Comparison of ENCODE assay signal across 8 cellular contexts in genomic region chr19:48506138-48506733, GRCh38. TPM values are rescaled to one million over a fixed set of nuclear protein-coding genes. Genes with fewer than 3 reads are reported as not detected.
DNase-seq lines count a peak whose midpoint lies in the region; ATAC-seq lines count a peak whose summit lies in the region.

No MANE protein-coding gene starts in this region.

- no peaks in the 10 kb centered on the region for H3K9me3 Mint-ChIP-seq in activated naive CD4-positive, alpha-beta T cell treated with anti-CD3 and anti-CD28 coated beads, Interleukin-2, amount 10 ng/mL, durations not matched to agents 7 days and 5 days
- H3K9me3 Mint-ChIP-seq in activated naive CD4-positive, alpha-beta T cell treated with anti-CD3 and anti-CD28 coated beads for 36 hours, result no peaks in the 10 kb centered on the region
- no peaks in the 10 kb centered on the region for H3K9me3 Mint-ChIP-seq in memory B cell

- intact Hi-C loops in activated naive CD4-positive, alpha-beta T cell treated with anti-CD3 and anti-CD28 coated beads for 36 hours (cut with micrococcal nuclease), result loop anchor here (1.0 to 5.0 kb wide), 3 partner anchors 78 to 331 kb away; partner anchors contain the start of gene HSD17B14

- peak; percentile 37 for DNase-seq in activated naive CD4-positive, alpha-beta T cell treated with anti-CD3 and anti-CD28 coated beads, Interleukin-2, amount 10 ng/mL, durations not matched to agents 7 days and 5 days
- DNase-seq in activated naive CD4-positive, alpha-beta T cell treated with anti-CD3 and anti-CD28 coated beads for 36 hours, result no peak
- DNase-seq in NCI-H146 treated with DMSO at 0.1 percent for 48 hours (lab: John Stamatoyannopoulos, UW; ENCODE audit: unreplicated experiment) (peak; percentile 27), amniotic epithelial cell (ENCODE audit: low read depth) (peak; percentile 53), memory B cell (ENCODE audit: low spot score in 2 of 2) (no peak), T-helper 9 cell (no peak)

- CTCF ChIA-PET in activated naive CD4-positive, alpha-beta T cell treated with anti-CD3 and anti-CD28 coated beads, Interleukin-2, amount 10 ng/mL, durations not matched to agents 7 days and 5 days (lab: Charles Lee), result interaction anchor here (0.6 to 6.3 kb wide), 14 partner anchors 13 to 172 kb away, joined by 3 to 138 read pairs (median 4); partner anchors contain the start of gene SPACA4
- CTCF ChIA-PET in activated naive CD4-positive, alpha-beta T cell treated with anti-CD3 and anti-CD28 coated beads for 36 hours (lab: Charles Lee), result interaction anchor here (0.6 to 5.4 kb wide), 18 partner anchors 12 to 336 kb away, joined by 3 to 83 read pairs (median 4); partner anchors contain the start of genes CA11, SYNGR4 and TMEM143

- H3K4me3 Mint-ChIP-seq in activated naive CD4-positive, alpha-beta T cell treated with anti-CD3 and anti-CD28 coated beads, Interleukin-2, amount 10 ng/mL, durations not matched to agents 7 days and 5 days, result no peak overlapping the region
- H3K4me3 Mint-ChIP-seq in activated naive CD4-positive, alpha-beta T cell treated with anti-CD3 and anti-CD28 coated beads for 36 hours, result no peak overlapping the region
- H3K4me3 Mint-ChIP-seq in memory B cell, result no peak overlapping the region

- ATAC-seq in memory B cell (ENCODE audit: low read depth) (peak; percentile 21), GM19328 (IDR thresholded peaks at IDR 0.05; ENCODE audit: unreplicated experiment) (no peak), GM19452 (IDR thresholded peaks at IDR 0.05; ENCODE audit: unreplicated experiment) (no peak)

- H3K27ac Mint-ChIP-seq in activated naive CD4-positive, alpha-beta T cell treated with anti-CD3 and anti-CD28 coated beads, Interleukin-2, amount 10 ng/mL, durations not matched to agents 7 days and 5 days, result no peak overlapping the region
- H3K27ac Mint-ChIP-seq in activated naive CD4-positive, alpha-beta T cell treated with anti-CD3 and anti-CD28 coated beads for 36 hours, result no peak overlapping the region
- no peak overlapping the region for H3K27ac Mint-ChIP-seq in memory B cell

- peaks cover 36% of the 10 kb centered on the region for H3K27me3 Mint-ChIP-seq in activated naive CD4-positive, alpha-beta T cell treated with anti-CD3 and anti-CD28 coated beads, Interleukin-2, amount 10 ng/mL, durations not matched to agents 7 days and 5 days
- H3K27me3 Mint-ChIP-seq in activated naive CD4-positive, alpha-beta T cell treated with anti-CD3 and anti-CD28 coated beads for 36 hours (ENCODE audit: low read depth), result no peaks in the 10 kb centered on the region
- H3K27me3 Mint-ChIP-seq in memory B cell, result peaks cover 13% of the 10 kb centered on the region

- H3K36me3 Mint-ChIP-seq in activated naive CD4-positive, alpha-beta T cell treated with anti-CD3 and anti-CD28 coated beads, Interleukin-2, amount 10 ng/mL, durations not matched to agents 7 days and 5 days, result no peaks in the 10 kb centered on the region
- H3K36me3 Mint-ChIP-seq in activated naive CD4-positive, alpha-beta T cell treated with anti-CD3 and anti-CD28 coated beads for 36 hours (ENCODE audit: low read depth), result no peaks in the 10 kb centered on the region
- no peaks in the 10 kb centered on the region for H3K36me3 Mint-ChIP-seq in memory B cell

- H3K4me1 Mint-ChIP-seq in activated naive CD4-positive, alpha-beta T cell treated with anti-CD3 and anti-CD28 coated beads, Interleukin-2, amount 10 ng/mL, durations not matched to agents 7 days and 5 days, result peaks cover 27% of the 10 kb centered on the region
- H3K4me1 Mint-ChIP-seq in activated naive CD4-positive, alpha-beta T cell treated with anti-CD3 and anti-CD28 coated beads for 36 hours (ENCODE audit: low read depth), result peaks cover 17% of the 10 kb centered on the region
- peaks cover 21% of the 10 kb centered on the region for H3K4me1 Mint-ChIP-seq in memory B cell

RNA-seq across cellular contexts. Expression of gene LMTK3, which starts 5.4 kb away (rescaled TPM):
- 1 to 10 TPM; 2.3 to 2.6 TPM for total RNA-seq in activated naive CD4-positive, alpha-beta T cell treated with anti-CD3 and anti-CD28 coated beads for 36 hours

RNA-seq across cellular contexts. Expression of gene CYTH2, which starts 37.1 kb away (rescaled TPM):
- 10 to 100 TPM; 36.7 to 38.0 TPM for total RNA-seq in activated naive CD4-positive, alpha-beta T cell treated with anti-CD3 and anti-CD28 coated beads for 36 hours

RNA-seq across cellular contexts. Expression of gene SULT2B1, which starts 45.7 kb away (rescaled TPM):
- total RNA-seq in activated naive CD4-positive, alpha-beta T cell treated with anti-CD3 and anti-CD28 coated beads for 36 hours, result not detected

RNA-seq across cellular contexts. Expression of gene KCNJ14, which starts 50.9 kb away (rescaled TPM):
- 1 to 10 TPM; 1.7 to 1.8 TPM for total RNA-seq in activated naive CD4-positive, alpha-beta T cell treated with anti-CD3 and anti-CD28 coated beads for 36 hours

Comparison
In these comparisons a context has a peak if more than half of its experiments do, and no peak if none do; other contexts are left out.
1. DNase-seq: peak in activated naive CD4-positive, alpha-beta T cell treated with anti-CD3 and anti-CD28 coated beads, Interleukin-2, amount 10 ng/mL, durations not matched to agents 7 days and 5 days (single experiment), NCI-H146 treated with DMSO at 0.1 percent for 48 hours (single experiment) and amniotic epithelial cell (single experiment); none in activated naive CD4-positive, alpha-beta T cell treated with anti-CD3 and anti-CD28 coated beads for 36 hours (single experiment), memory B cell (0 of 2) and T-helper 9 cell (single experiment).